ENCODE assay signal across 9 cellular contexts in the genomic region with DNA sequence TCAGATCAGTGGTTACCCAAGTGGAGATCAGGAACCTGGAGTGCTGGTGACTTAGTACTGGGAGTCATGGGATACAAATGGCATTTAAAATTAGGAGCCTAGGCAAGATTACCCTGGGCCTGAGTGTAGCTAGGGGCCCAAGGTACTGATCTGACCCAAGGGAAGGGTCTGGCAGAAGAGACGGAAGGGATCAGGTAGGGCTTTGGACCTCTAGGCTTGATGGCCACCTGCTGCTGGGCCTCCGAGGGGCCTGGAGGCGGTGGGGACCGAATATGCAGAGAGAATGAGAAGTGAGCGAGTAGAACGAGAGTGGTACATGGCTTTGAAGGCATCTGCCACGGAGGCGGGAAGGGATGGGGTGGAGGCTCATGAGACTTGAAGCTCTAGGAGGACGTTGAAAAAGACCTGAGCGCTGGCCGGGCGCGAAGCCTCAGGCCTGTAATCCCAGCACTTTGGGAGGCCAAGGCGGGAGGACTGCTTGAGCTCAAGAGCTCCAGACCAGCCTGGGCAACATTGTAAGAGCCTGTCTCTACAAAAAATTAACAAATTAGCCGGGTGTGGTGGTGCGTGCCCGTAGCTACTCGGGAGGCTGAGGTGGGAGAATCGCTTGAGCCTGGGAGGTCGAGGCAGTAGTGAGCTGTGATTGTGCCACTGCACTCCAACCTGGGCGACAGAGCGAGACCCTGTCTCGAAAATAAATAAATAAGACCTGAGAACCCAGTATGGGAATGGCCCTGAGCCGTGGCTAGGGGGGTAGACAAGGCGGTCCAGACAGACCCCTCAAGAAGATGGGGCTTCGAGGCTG. TPM values are rescaled to one million over a fixed set of nuclear protein-coding genes. Genes with fewer than 3 reads are reported as not detected.
A peak's percentile ranks its signal among the peaks of the same experiment; 100 is the strongest.
DNase-seq lines count a peak whose midpoint lies in the region; ATAC-seq, FAIRE-seq and TF ChIP-seq lines count a peak whose summit lies in the region.
"Had no signal": no experiment of that assay in that cellular context is flagged by ENCODE, and none has a peak within 500 bp of the region (broad histone marks: within the 10 kb centered on the region; RNA-seq: fewer than 3 reads in every experiment).

No MANE protein-coding gene starts in this region.

- WGBS in right lobe of liver (ENCODE audit: insufficient coverage, low coverage, low lambda C conversion rate, missing lambda C conversion rate) = 55% methylated on average over 16 of the region's 26 CpGs
- 74 to 100% methylated on average over 2 to 26 of the region's 26 CpGs for WGBS in transverse colon (ENCODE audit: low coverage in 1 of 2), 2 donors

- TF ChIP-seq POLR2A in right lobe of liver (IDR thresholded peaks at IDR 0.05) (no peak), transverse colon (IDR thresholded peaks at IDR 0.05) (no peak)

- no peak for TF ChIP-seq CTCF in ascending aorta (IDR thresholded peaks at IDR 0.05)
- TF ChIP-seq CTCF in right lobe of liver (IDR thresholded peaks at IDR 0.05) = no peak
- TF ChIP-seq CTCF in transverse colon (IDR thresholded peaks at IDR 0.05) = no peak

- in situ Hi-C loops in transverse colon (cut with MboI; ENCODE audit: low pct_ligation_motif_present in 1 of 4, low pct_unique_long_range_greater_than_20kb in 1 of 4, low sequenced_read_pairs in 3 of 4) = no loop called here

- H3K27me3 ChIP-seq in ascending aorta (no peaks in the 10 kb centered on the region), right lobe of liver (no peaks in the 10 kb centered on the region), transverse colon (no peaks in the 10 kb centered on the region)

- H3K27ac ChIP-seq in ascending aorta (peak overlapping the region; percentile 83 to 97), right lobe of liver (peak overlapping the region; percentile 86 to 87 (median 86)), transverse colon (peak overlapping the region; percentile 89 to 97 (median 93))

- H3K27me3 Mint-ChIP-seq in activated T-cell treated with anti-CD3 and anti-CD28 coated beads, Interleukin-2, amount 50 U/mL, for 4 hours (ENCODE audit: low read depth) = no peaks in the 10 kb centered on the region

- ATAC-seq in activated T-cell treated with anti-CD3 and anti-CD28 coated beads, Interleukin-2, amount 50 U/mL, for 4 hours = no peak
- no peak for ATAC-seq in right lobe of liver
- ATAC-seq in GM18867 (IDR thresholded peaks at IDR 0.05; ENCODE audit: unreplicated experiment) = no peak

- peaks cover 5% of the 10 kb centered on the region for H3K36me3 Mint-ChIP-seq in activated T-cell treated with anti-CD3 and anti-CD28 coated beads, Interleukin-2, amount 50 U/mL, for 4 hours (ENCODE audit: insufficient read depth)

- TF ChIP-seq EP300 in transverse colon (IDR thresholded peaks at IDR 0.05; ENCODE audit: low read depth) = no peak

- H3K4me3 ChIP-seq in ascending aorta (peak overlapping the region; percentile 67 to 94), right lobe of liver (peak overlapping the region; percentile 64 to 75 (median 67)), transverse colon (peak overlapping the region; percentile 45 to 91 (median 68))

- DNase-seq in activated T-cell treated with anti-CD3 and anti-CD28 coated beads, Interleukin-2, amount 50 U/mL, for 4 hours = no peak
- DNase-seq in activated T-cell treated with anti-CD3 and anti-CD28 coated beads, Interleukin-2, amount 50 U/mL, for 1 hour = no peak
- DNase-seq in ascending aorta (ENCODE audit: low spot score in 2 of 2) (no peak), right lobe of liver (no peak), transverse colon (no peak), foreskin melanocyte (no peak), GM19239 (ENCODE audit: insufficient read length, low spot score) (no peak)

- no peak for FAIRE-seq in GM19239 (lab: Jason Lieb, UNC)

- H3K4me1 ChIP-seq in ascending aorta = peaks cover 0 to 4% of the 10 kb centered on the region in 2 donors
- H3K4me1 ChIP-seq in right lobe of liver = peaks cover 0 to 6% (median 1%) of the 10 kb centered on the region in 4 donors
- H3K4me1 ChIP-seq in transverse colon = peaks cover 4 to 15% (median 6%) of the 10 kb centered on the region in 4 donors

- no peaks in the 10 kb centered on the region for H3K9me3 ChIP-seq in ascending aorta
- H3K9me3 ChIP-seq in right lobe of liver = no peaks in the 10 kb centered on the region
- H3K9me3 ChIP-seq in transverse colon = no peaks in the 10 kb centered on the region

- H3K4me1 Mint-ChIP-seq in activated T-cell treated with anti-CD3 and anti-CD28 coated beads, Interleukin-2, amount 50 U/mL, for 4 hours (ENCODE audit: low read depth) = peaks cover 28% of the 10 kb centered on the region

- H3K9me3 Mint-ChIP-seq in activated T-cell treated with anti-CD3 and anti-CD28 coated beads, Interleukin-2, amount 50 U/mL, for 4 hours = no peaks in the 10 kb centered on the region

- H3K4me3 Mint-ChIP-seq in activated T-cell treated with anti-CD3 and anti-CD28 coated beads, Interleukin-2, amount 50 U/mL, for 4 hours = peak overlapping the region; percentile 100

- H3K36me3 ChIP-seq in ascending aorta (peaks cover 1 to 6% of the 10 kb centered on the region in 2 donors), right lobe of liver (peaks cover 0 to under 1% (median 0%) of the 10 kb centered on the region in 4 donors), transverse colon (peaks cover 0 to 7% (median 0%) of the 10 kb centered on the region in 4 donors)

- intact Hi-C loops in ascending aorta (cut with DNase I) (loop anchor here (5.0 to 10.0 kb wide), 2 partner anchors 72 to 620 kb away; a partner anchor contains a TSS), right lobe of liver (cut with DNase I) (no loop called here), transverse colon (cut with DNase I; ENCODE audit: low total_unique reads) (no loop called here)

RNA-seq across cellular contexts. Expression of a gene that starts 0.6 kb away (rescaled TPM):
- 10 to 100 TPM; 40.0 to 44.7 (median 40.0) TPM for total RNA-seq in activated T-cell treated with anti-CD3 and anti-CD28 coated beads, Interleukin-2, amount 50 U/mL, for 4 hours
- total RNA-seq in ascending aorta (36.3 TPM), right lobe of liver (10 to 100 TPM; 18.9 to 24.2 (median 22.1) TPM), transverse colon (10 to 100 TPM; 36.2 to 93.1 (median 60.1) TPM)

RNA-seq across cellular contexts. Expression of a gene that starts 23.1 kb away (rescaled TPM):
- total RNA-seq in activated T-cell treated with anti-CD3 and anti-CD28 coated beads, Interleukin-2, amount 50 U/mL, for 4 hours = 100 to 1,000 TPM; 151 to 173 (median 163) TPM
- total RNA-seq in ascending aorta (37.4 TPM), right lobe of liver (10 to 100 TPM; 33.1 to 85.7 (median 71.6) TPM), transverse colon (10 to 100 TPM in 3 of 4 donors, not detected in 1; 34.0 to 55.7 (median 39.5) TPM)

RNA-seq across cellular contexts. Expression of a gene that starts 32.7 kb away (rescaled TPM):
- 1 to 10 TPM in 1 of 3 donors, under 1 TPM in 2; 0.73 to 1.3 (median 0.86) TPM for total RNA-seq in activated T-cell treated with anti-CD3 and anti-CD28 coated beads, Interleukin-2, amount 50 U/mL, for 4 hours
- not detected for total RNA-seq in ascending aorta
- not detected for total RNA-seq in right lobe of liver
- 10 to 100 TPM in 1 of 4 donors, under 1 TPM in 1, not detected in 2; 0.27 to 15.7 TPM for total RNA-seq in transverse colon
- total RNA-seq: NCI-H460 had no signal

RNA-seq across cellular contexts. Expression of a gene that starts 35.4 kb away (rescaled TPM):
- total RNA-seq in activated T-cell treated with anti-CD3 and anti-CD28 coated beads, Interleukin-2, amount 50 U/mL, for 4 hours = 10 to 100 TPM; 74.5 to 91.5 (median 91.4) TPM
- total RNA-seq in ascending aorta (80.8 TPM), right lobe of liver (10 to 100 TPM in 2 of 6 experiments, 1 to 10 TPM in 4; 7.1 to 29.0 (median 7.8) TPM), transverse colon (100 to 1,000 TPM in 1 of 4 donors, 10 to 100 TPM in 3; 43.3 to 112 (median 69.5) TPM)
